Comparison of ENCODE assay signal across 20 cellular contexts in the genomic region with DNA sequence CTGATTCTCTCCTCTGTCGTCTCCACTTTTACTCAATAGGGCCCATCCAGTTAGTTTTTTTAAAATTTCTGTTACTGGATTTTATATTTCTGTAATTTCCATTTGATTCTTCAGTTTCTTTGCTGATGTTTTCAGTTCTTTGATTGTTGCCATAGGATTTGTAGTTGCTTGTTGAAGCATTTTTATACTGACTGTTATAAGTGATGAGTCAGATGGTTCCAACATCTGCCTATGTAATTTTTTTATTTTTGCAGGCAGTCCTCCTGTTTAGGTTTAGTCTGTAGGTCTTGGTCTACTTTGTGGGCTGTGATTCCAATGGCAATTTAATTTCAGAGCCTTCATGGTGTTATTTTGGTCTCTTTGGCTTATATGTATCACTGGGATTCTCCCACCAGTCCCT. TPM values are rescaled to one million over a fixed set of nuclear protein-coding genes. Genes with fewer than 3 reads are reported as not detected.
"Had no signal": no experiment of that assay in that cellular context is flagged by ENCODE, and none has a peak within 500 bp of the region (broad histone marks: within the 10 kb centered on the region; RNA-seq: fewer than 3 reads in every experiment).

No MANE protein-coding gene starts in this region.

RNA-seq across cellular contexts. Expression of a gene that starts 56.4 kb away (rescaled TPM):
- total RNA-seq: dermis blood vessel endothelial cell, endothelial cell of umbilical vein, epithelial cell of proximal tubule, esophagus muscularis mucosa, fibroblast of lung, heart right ventricle, kidney epithelial cell, left cardiac atrium, left lung, lower leg skin, lung microvascular endothelial cell, mesothelial cell of epicardium, mucosa of descending colon, osteocyte, prostate gland, right atrium auricular region, sciatic nerve, smooth muscle cell, testis, urinary bladder had no signal
